26 cellular contexts compared by ENCODE assay signal in the genomic region with DNA sequence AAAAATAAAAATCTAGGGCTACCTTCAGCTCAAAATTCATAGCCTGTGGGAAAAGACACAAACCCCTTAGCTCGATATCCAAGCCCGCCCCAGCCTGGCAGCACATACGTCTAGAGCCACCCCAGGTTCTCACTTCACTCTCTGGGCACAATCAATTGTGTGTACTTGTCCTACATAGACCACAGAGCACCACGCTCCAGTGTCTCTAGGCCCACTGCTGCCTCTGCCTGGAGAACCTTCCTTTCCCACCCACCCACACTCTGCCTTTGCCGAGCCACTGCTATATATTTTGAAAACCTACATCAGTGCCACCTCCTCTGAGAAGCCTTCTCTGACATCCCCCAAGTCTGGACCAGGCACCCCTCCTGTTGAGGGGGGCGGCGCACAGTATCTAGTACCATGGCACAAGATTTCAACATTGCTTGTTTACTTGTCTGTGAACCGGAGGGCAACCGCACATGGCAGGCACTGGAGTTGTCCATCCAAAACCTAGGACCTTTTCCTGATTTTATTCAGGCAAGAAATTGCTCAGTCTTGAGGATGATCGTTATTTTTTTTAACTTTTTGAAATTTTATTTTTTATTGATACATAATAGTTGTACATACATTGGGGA.
DNase-seq lines count a peak whose midpoint lies in the region; ATAC-seq, FAIRE-seq and TF ChIP-seq lines count a peak whose summit lies in the region.
"Had no signal": no experiment of that assay in that cellular context is flagged by ENCODE, and none has a peak within 500 bp of the region (broad histone marks: within the 10 kb centered on the region; RNA-seq: fewer than 3 reads in every experiment).

No MANE protein-coding gene starts in this region.

- TF ChIP-seq CTCF in A549 (IDR thresholded peaks at IDR 0.05) (no peak), Panc1 (IDR thresholded peaks at IDR 0.05) (no peak), neural progenitor cell (IDR thresholded peaks at IDR 0.05) (no peak)

- H3K27me3 Mint-ChIP-seq in neural progenitor cell (ENCODE audit: insufficient read depth, low read depth) = peaks cover 4% of the 10 kb centered on the region

- no peak overlapping the region for H3K9ac ChIP-seq in neural progenitor cell

- no TSS peak for BruUV-seq in Panc1 (replicated peaks; lab: Mats Ljungman, UMichigan)

- CTCF ChIA-PET in A549 (lab: Yijun Ruan, JAX) = interaction anchor here (1.1 to 5.1 kb wide), 2 partner anchors 128 to 168 kb away, joined by 3 to 71 read pairs; no protein-coding TSS in a partner anchor
- CTCF ChIA-PET in Panc1 (lab: Charles Lee) = interaction anchor here (0.7 kb wide), 1 partner anchor 130 kb away, joined by 3 read pairs; no protein-coding TSS in a partner anchor

- H3K27me3 ChIP-seq in Panc1 (ENCODE audit: control insufficient read depth, insufficient read depth, low read length) (no peaks in the 10 kb centered on the region), neural progenitor cell (no peaks in the 10 kb centered on the region)
- H3K27me3 ChIP-seq: SJSA1 had no signal

- no peak overlapping the region for H2AFZ ChIP-seq in neural progenitor cell (replicated peaks)

- H3F3A ChIP-seq in neural progenitor cell (ENCODE audit: low read depth) = no peaks in the 10 kb centered on the region

- DNase-seq in A549 (ENCODE audit: low read depth in 1 of 2, low spot score in 1 of 2) (no peak), Panc1 (ENCODE audit: low read depth, low spot score) (no peak), islet precursor cell (peak; percentile 43), neural progenitor cell (ENCODE audit: low spot score) (no peak), NCI-H2029 treated with DMSO at 0.1 percent for 48 hours (lab: John Stamatoyannopoulos, UW) (no peak), activated T-cell treated with anti-CD3 and anti-CD28 coated beads for 4 hours (no peak), DMS153 (lab: John Stamatoyannopoulos, UW) (no peak)
- no peak for DNase-seq in stimulated activated CD4-positive, alpha-beta T cell treated with anti-CD3 and anti-CD28 coated beads, Interleukin-1b, Interleukin-23, amount 100 ng/mL, for 48 hours
- DNase-seq: C1 segment of cervical spinal cord; CD8-positive, alpha-beta T cell; DMS 273 treated with DMSO at 0.1 percent for 48 hours; DMS79 treated with DMSO at 0.1 percent for 48 hours; GF-D8; HCEC 1CT; NCI-H1048; NCI-H1417 treated with DMSO at 0.1 percent for 48 hours; NCI-H1694 treated with DMSO at 0.1 percent for 48 hours; NCI-H2081 treated with DMSO at 0.1 percent for 48 hours; NCI-H2171; NCI-H524; NCI-H748 treated with DMSO at 0.1 percent for 48 hours; Right ventricle myocardium superior had no signal

- H3K36me3 Mint-ChIP-seq in neural progenitor cell = no peaks in the 10 kb centered on the region
- H3K36me3 Mint-ChIP-seq: CD8-positive, alpha-beta T cell had no signal

- POLR2A ChIA-PET in A549 (lab: Yijun Ruan, JAX) = no interaction called here
- POLR2A ChIA-PET in Panc1 (lab: Charles Lee) = no interaction called here

- H3K36me3 ChIP-seq in Panc1 (ENCODE audit: control insufficient read depth, insufficient read depth, low read length) (no peaks in the 10 kb centered on the region), neural progenitor cell (no peaks in the 10 kb centered on the region)
- H3K36me3 ChIP-seq: SJSA1 had no signal

- H3K9me3 Mint-ChIP-seq in neural progenitor cell = no peaks in the 10 kb centered on the region
- H3K9me3 Mint-ChIP-seq: CD8-positive, alpha-beta T cell; IgD-negative memory B cell had no signal

- peaks cover 31% of the 10 kb centered on the region for H3K4me1 Mint-ChIP-seq in neural progenitor cell
- H3K4me1 Mint-ChIP-seq: IgD-negative memory B cell had no signal

- H3K4me3 ChIP-seq in A549 = no peak overlapping the region
- H3K4me3 ChIP-seq in Panc1 (ENCODE audit: low read depth in 2 of 2, low read length in 2 of 2) = no peak overlapping the region
- no peak overlapping the region for H3K4me3 ChIP-seq in neural progenitor cell
- H3K4me3 ChIP-seq: SJSA1 had no signal

- 96% methylated on average over 10 of the region's 10 CpGs for WGBS in A549 (ENCODE audit: missing lambda C conversion rate)

- ATAC-seq in A549 (no peak), Panc1 (no peak)
- ATAC-seq: CD8-positive, alpha-beta T cell had no signal

- H3K79me2 ChIP-seq in neural progenitor cell (ENCODE audit: low read depth) = no peaks in the 10 kb centered on the region

- H3K27ac Mint-ChIP-seq in neural progenitor cell = peak overlapping the region; percentile 43
- H3K27ac Mint-ChIP-seq: CD8-positive, alpha-beta T cell; IgD-negative memory B cell had no signal

- H3K4me3 Mint-ChIP-seq in neural progenitor cell = no peak overlapping the region
- H3K4me3 Mint-ChIP-seq: CD8-positive, alpha-beta T cell; IgD-negative memory B cell had no signal

- in situ Hi-C loops in Panc1 (cut with HindIII; ENCODE audit: low pct_unique_long_range_greater_than_20kb, low sequenced_read_pairs) = no loop called here

- TF ChIP-seq RAD21 in A549 (conservative IDR thresholded peaks at IDR 0.05 in 1 of 2, IDR thresholded peaks at IDR 0.05 in 1 of 2) = no peak

- H3K4me1 ChIP-seq in A549 (peaks cover 8% of the 10 kb centered on the region), Panc1 (ENCODE audit: control insufficient read depth, insufficient read depth, low read length) (peaks cover 40% of the 10 kb centered on the region), neural progenitor cell (no peaks in the 10 kb centered on the region)

- TF ChIP-seq EP300 in A549 (IDR thresholded peaks at IDR 0.05) = no peak

- no peak for TF ChIP-seq POLR2A in A549 (IDR thresholded peaks at IDR 0.05; ENCODE audit: low read length)

- no peak for FAIRE-seq in A549 (lab: Jason Lieb, UNC)
- FAIRE-seq: GM12892, H1 had no signal

- no peak overlapping the region for H3K4me2 ChIP-seq in A549
- H3K4me2 ChIP-seq in neural progenitor cell = no peak overlapping the region

- intact Hi-C loops in Panc1 (cut with micrococcal nuclease; ENCODE audit: unreplicated experiment) = loop anchor here (2.0 kb wide), 1 partner anchor 125 kb away; no protein-coding TSS in a partner anchor

- H4K20me1 ChIP-seq in neural progenitor cell (ENCODE audit: low read depth) = no peaks in the 10 kb centered on the region

- H3K27ac ChIP-seq in A549 = peak overlapping the region; percentile 80 to 83; a peak in 5 of 6 replicates
- H3K27ac ChIP-seq in Panc1 (ENCODE audit: low read length) = peak overlapping the region; percentile 89
- no peak overlapping the region for H3K27ac ChIP-seq in neural progenitor cell
- H3K27ac ChIP-seq: SJSA1 had no signal

- H3K9me3 ChIP-seq in A549 (no peaks in the 10 kb centered on the region), Panc1 (ENCODE audit: control insufficient read depth, insufficient read depth, low read depth, low read length) (no peaks in the 10 kb centered on the region), neural progenitor cell (ENCODE audit: low read depth) (no peaks in the 10 kb centered on the region)
- H3K9me3 ChIP-seq: SJSA1 had no signal

TF ChIP-seq in A549, 52 proteins besides CTCF, POLR2A, EP300 and RAD21:
- TF ChIP-seq RARB (CRISPR knock-in tag; IDR thresholded peaks at IDR 0.05) (no peak), PHF8 (IDR thresholded peaks at IDR 0.05; ENCODE audit: borderline replicate concordance, low read depth) (no peak)
